ENCODE assay signal across 30 cellular contexts in the genomic region with DNA sequence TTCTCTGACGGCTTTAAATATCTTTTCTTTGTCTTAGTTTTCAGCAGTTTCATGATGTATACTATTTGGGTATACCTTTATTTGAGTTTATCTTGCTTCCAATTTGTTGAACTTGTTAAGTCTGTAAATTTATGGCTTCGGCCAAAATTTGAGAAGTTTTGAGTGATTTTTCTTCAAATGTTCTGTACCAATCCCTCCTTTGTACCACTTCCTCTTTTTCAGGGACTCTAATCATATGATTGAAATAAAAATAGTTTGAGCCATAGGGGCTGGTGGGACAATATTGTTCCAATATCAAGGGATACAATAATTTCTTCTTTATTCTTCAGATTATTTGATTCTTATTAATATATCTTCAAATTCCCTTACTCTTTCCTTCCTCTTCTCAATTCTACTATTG. TPM values are rescaled to one million over a fixed set of nuclear protein-coding genes. Genes with fewer than 3 reads are reported as not detected.
"Had no signal": no experiment of that assay in that cellular context is flagged by ENCODE, and none has a peak within 500 bp of the region (broad histone marks: within the 10 kb centered on the region; RNA-seq: fewer than 3 reads in every experiment).

No MANE protein-coding gene starts in this region.

- H3K9me3 Mint-ChIP-seq: activated CD4-positive, alpha-beta memory T cell treated with anti-CD3 and anti-CD28 coated beads, Interleukin-2, amount 10 ng/mL, durations not matched to agents 7 days and 5 days; activated CD4-positive, alpha-beta T cell treated with anti-CD3 and anti-CD28 coated beads, Interleukin-2, amount 10 ng/mL, durations not matched to agents 7 days and 5 days; activated naive CD4-positive, alpha-beta T cell treated with anti-CD3 and anti-CD28 coated beads, Interleukin-2, amount 10 ng/mL, durations not matched to agents 7 days and 5 days; activated naive CD8-positive, alpha-beta T cell treated with anti-CD3 and anti-CD28 coated beads, Interleukin-2, amount 10 ng/mL, durations not matched to agents 7 days and 5 days had no signal

- H3K36me3 Mint-ChIP-seq: activated naive CD4-positive, alpha-beta T cell treated with anti-CD3 and anti-CD28 coated beads, Interleukin-2, amount 10 ng/mL, durations not matched to agents 7 days and 5 days; activated naive CD8-positive, alpha-beta T cell treated with anti-CD3 and anti-CD28 coated beads, Interleukin-2, amount 10 ng/mL, durations not matched to agents 7 days and 5 days; brain had no signal

- H3K27ac ChIP-seq: ascending aorta, breast epithelium, cardiac muscle cell, colonic mucosa, epithelial cell of prostate, esophagus squamous epithelium, gastroesophageal sphincter, heart right ventricle, VCaP had no signal

- DNase-seq: activated CD4-positive, alpha-beta memory T cell treated with anti-CD3 and anti-CD28 coated beads, Interleukin-2, amount 10 ng/mL, durations not matched to agents 7 days and 5 days; activated CD4-positive, alpha-beta T cell treated with anti-CD3 and anti-CD28 coated beads for 1 hour; activated CD4-positive, alpha-beta T cell treated with anti-CD3 and anti-CD28 coated beads for 4 hours; activated CD4-positive, alpha-beta T cell treated with anti-CD3 and anti-CD28 coated beads, Interleukin-2, amount 10 ng/mL, durations not matched to agents 7 days and 5 days; activated CD4-positive, alpha-beta T cell treated with anti-CD3 and anti-CD28 coated beads, Interleukin-2, amount 50 U/mL, for 4 hours; activated CD8-positive, alpha-beta memory T cell treated with anti-CD3 and anti-CD28 coated beads, Interleukin-2, amount 50 U/mL, for 48 hours; activated gamma-delta T cell; activated naive CD4-positive, alpha-beta T cell; activated naive CD4-positive, alpha-beta T cell treated with anti-CD3 and anti-CD28 coated beads, Interleukin-2, amount 10 ng/mL, durations not matched to agents 7 days and 5 days; activated naive CD8-positive, alpha-beta T cell treated with anti-CD3 and anti-CD28 coated beads, Interleukin-2, amount 10 ng/mL, durations not matched to agents 7 days and 5 days; activated T-cell treated with anti-CD3 and anti-CD28 coated beads for 4 hours; activated T-cell treated with anti-CD3 and anti-CD28 coated beads, Interleukin-2, amount 50 U/mL, for 24 hours; activated T-cell treated with anti-CD3 and anti-CD28 coated beads, Interleukin-2, amount 50 U/mL, for 72 hours; central memory CD4-positive, alpha-beta T cell; cerebellar nuclear complex; colonic mucosa; effector CD8-positive, alpha-beta T cell; esophagus squamous epithelium; foreskin melanocyte; heart right ventricle; T-helper 2 cell had no signal

- H3K36me3 ChIP-seq: ascending aorta, breast epithelium, cardiac muscle cell, colonic mucosa, esophagus squamous epithelium, gastroesophageal sphincter, heart right ventricle had no signal

- H3K9me3 ChIP-seq: colonic mucosa, esophagus squamous epithelium had no signal

- H3K27me3 ChIP-seq: ascending aorta, breast epithelium, cardiac muscle cell, colonic mucosa, esophagus squamous epithelium, gastroesophageal sphincter, heart right ventricle had no signal

- H3K4me1 ChIP-seq: ascending aorta, breast epithelium, colonic mucosa, esophagus squamous epithelium, gastroesophageal sphincter, heart right ventricle had no signal

- H3K4me3 Mint-ChIP-seq: activated CD4-positive, alpha-beta memory T cell treated with anti-CD3 and anti-CD28 coated beads, Interleukin-2, amount 10 ng/mL, durations not matched to agents 7 days and 5 days; activated CD4-positive, alpha-beta T cell treated with anti-CD3 and anti-CD28 coated beads, Interleukin-2, amount 10 ng/mL, durations not matched to agents 7 days and 5 days; activated naive CD4-positive, alpha-beta T cell treated with anti-CD3 and anti-CD28 coated beads, Interleukin-2, amount 10 ng/mL, durations not matched to agents 7 days and 5 days; activated naive CD8-positive, alpha-beta T cell treated with anti-CD3 and anti-CD28 coated beads, Interleukin-2, amount 10 ng/mL, durations not matched to agents 7 days and 5 days; activated T-cell treated with anti-CD3 and anti-CD28 coated beads, Interleukin-2, amount 50 U/mL, for 24 hours; activated T-cell treated with anti-CD3 and anti-CD28 coated beads, Interleukin-2, amount 50 U/mL, for 72 hours; brain; WTC11 had no signal

- H3K4me3 ChIP-seq: ascending aorta, breast epithelium, cardiac muscle cell, colonic mucosa, esophagus squamous epithelium, gastroesophageal sphincter, heart right ventricle had no signal

- H3K27ac Mint-ChIP-seq: activated CD4-positive, alpha-beta memory T cell treated with anti-CD3 and anti-CD28 coated beads, Interleukin-2, amount 10 ng/mL, durations not matched to agents 7 days and 5 days; activated CD4-positive, alpha-beta T cell treated with anti-CD3 and anti-CD28 coated beads, Interleukin-2, amount 10 ng/mL, durations not matched to agents 7 days and 5 days; activated naive CD4-positive, alpha-beta T cell treated with anti-CD3 and anti-CD28 coated beads, Interleukin-2, amount 10 ng/mL, durations not matched to agents 7 days and 5 days; activated naive CD4-positive, alpha-beta T cell treated with anti-CD3 and anti-CD28 coated beads, Interleukin-2, amount 50 U/mL, for 72 hours; activated naive CD8-positive, alpha-beta T cell treated with anti-CD3 and anti-CD28 coated beads, Interleukin-2, amount 10 ng/mL, durations not matched to agents 7 days and 5 days; activated T-cell treated with anti-CD3 and anti-CD28 coated beads, Interleukin-2, amount 50 U/mL, for 24 hours; activated T-cell treated with anti-CD3 and anti-CD28 coated beads, Interleukin-2, amount 50 U/mL, for 72 hours; brain; WTC11 had no signal

- H3K27me3 Mint-ChIP-seq: activated CD4-positive, alpha-beta memory T cell treated with anti-CD3 and anti-CD28 coated beads, Interleukin-2, amount 10 ng/mL, durations not matched to agents 7 days and 5 days; activated CD4-positive, alpha-beta T cell treated with anti-CD3 and anti-CD28 coated beads, Interleukin-2, amount 10 ng/mL, durations not matched to agents 7 days and 5 days; activated naive CD4-positive, alpha-beta T cell treated with anti-CD3 and anti-CD28 coated beads, Interleukin-2, amount 10 ng/mL, durations not matched to agents 7 days and 5 days; activated naive CD8-positive, alpha-beta T cell treated with anti-CD3 and anti-CD28 coated beads, Interleukin-2, amount 10 ng/mL, durations not matched to agents 7 days and 5 days; activated T-cell treated with anti-CD3 and anti-CD28 coated beads, Interleukin-2, amount 50 U/mL, for 24 hours; brain had no signal

- H3K4me1 Mint-ChIP-seq: activated CD4-positive, alpha-beta memory T cell treated with anti-CD3 and anti-CD28 coated beads, Interleukin-2, amount 10 ng/mL, durations not matched to agents 7 days and 5 days; activated CD4-positive, alpha-beta T cell treated with anti-CD3 and anti-CD28 coated beads, Interleukin-2, amount 10 ng/mL, durations not matched to agents 7 days and 5 days; activated naive CD4-positive, alpha-beta T cell treated with anti-CD3 and anti-CD28 coated beads, Interleukin-2, amount 10 ng/mL, durations not matched to agents 7 days and 5 days; activated naive CD8-positive, alpha-beta T cell treated with anti-CD3 and anti-CD28 coated beads, Interleukin-2, amount 10 ng/mL, durations not matched to agents 7 days and 5 days; brain; WTC11 had no signal

RNA-seq across cellular contexts. Expression of a gene that starts 43.1 kb away (rescaled TPM):
- total RNA-seq: activated CD4-positive, alpha-beta memory T cell treated with anti-CD3 and anti-CD28 coated beads, Interleukin-2, amount 10 ng/mL, durations not matched to agents 7 days and 5 days; activated CD4-positive, alpha-beta T cell treated with anti-CD3 and anti-CD28 coated beads, Interleukin-2, amount 10 ng/mL, durations not matched to agents 7 days and 5 days; activated naive CD4-positive, alpha-beta T cell treated with anti-CD3 and anti-CD28 coated beads, Interleukin-2, amount 50 U/mL, for 72 hours; activated naive CD8-positive, alpha-beta T cell treated with anti-CD3 and anti-CD28 coated beads, Interleukin-2, amount 10 ng/mL, durations not matched to agents 7 days and 5 days; activated T-cell treated with anti-CD3 and anti-CD28 coated beads, Interleukin-2, amount 50 U/mL, for 72 hours had no signal
